ENCODE assay signal across 30 cellular contexts in the genomic region with DNA sequence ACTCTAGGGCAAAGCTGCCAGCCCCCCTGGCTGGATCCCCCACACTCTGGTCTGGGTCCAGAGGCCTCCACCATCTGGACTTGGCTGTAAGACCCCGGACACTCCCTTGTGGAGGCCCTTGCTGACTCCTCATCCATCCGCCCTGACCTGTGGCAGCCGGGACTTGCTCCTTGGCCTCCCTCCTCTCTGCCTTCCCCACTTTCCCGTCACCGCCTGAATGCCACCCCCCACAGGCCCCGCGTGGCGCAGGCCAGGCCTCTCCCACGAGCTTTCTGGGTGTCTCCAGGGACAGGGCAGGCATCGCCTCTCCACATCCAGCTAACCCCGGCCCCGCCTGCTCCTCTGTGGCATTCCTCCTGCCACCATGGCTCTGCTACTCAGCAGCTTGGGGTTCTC. TPM values are rescaled to one million over a fixed set of nuclear protein-coding genes. Genes with fewer than 3 reads are reported as not detected.
DNase-seq lines count a peak whose midpoint lies in the region; ATAC-seq and TF ChIP-seq lines count a peak whose summit lies in the region.
"Had no signal": no experiment of that assay in that cellular context is flagged by ENCODE, and none has a peak within 500 bp of the region (broad histone marks: within the 10 kb centered on the region; RNA-seq: fewer than 3 reads in every experiment).

No MANE protein-coding gene starts in this region.

- H3K4me2 ChIP-seq in osteoblast (ENCODE audit: insufficient read depth, low read length), result no peak overlapping the region

- H3K4me3 ChIP-seq in gastroesophageal sphincter (no peak overlapping the region), osteoblast (ENCODE audit: insufficient read depth, low read length) (no peak overlapping the region), adrenal gland (no peak overlapping the region)
- H3K4me3 ChIP-seq: body of pancreas, esophagus squamous epithelium, left lung, SK-N-MC had no signal

- DNase-seq in left ventricle myocardium superior (peak; percentile 27), Right ventricle myocardium superior (no peak), osteoblast (ENCODE audit: insufficient read length, low spot score, missing footprints) (peak; percentile 94), adrenal gland (no peak)
- no peak for DNase-seq in stimulated activated naive CD4-positive, alpha-beta T cell (lab: John Stamatoyannopoulos, UW)
- DNase-seq: ACHN; activated CD4-positive, alpha-beta T cell treated with anti-CD3 and anti-CD28 coated beads, Interleukin-2, amount 50 U/mL, for 48 hours; activated CD4-positive, CD25-positive, alpha-beta regulatory T cell treated with anti-CD3 and anti-CD28 coated beads, Interleukin-2, amount 50 U/mL, for 72 hours; activated T-cell treated with anti-CD3 and anti-CD28 coated beads, Interleukin-2, amount 50 U/mL, for 72 hours; BE2C; cerebellar nuclear complex; DMS 273 treated with DMSO at 0.1 percent for 48 hours; EL; esophagus squamous epithelium; foreskin melanocyte; GOT3; KBM-7; midbrain; NCI-H1105; NCI-H187 treated with DMSO at 0.1 percent for 48 hours; NCI-H510A treated with DMSO at 0.1 percent for 48 hours; RPMI8226; T-helper 2 cell had no signal

- no peak for TF ChIP-seq EP300 in gastroesophageal sphincter (IDR thresholded peaks at IDR 0.05)

- H3K27ac ChIP-seq in gastroesophageal sphincter, result peak overlapping the region in 3 of 4 donors; percentile 32 to 50 (median 45)
- no peak overlapping the region for H3K27ac ChIP-seq in osteoblast (ENCODE audit: low read depth, low read length)
- no peak overlapping the region for H3K27ac ChIP-seq in adrenal gland
- H3K27ac ChIP-seq: left lung, SK-N-MC had no signal

- TF ChIP-seq POLR2A in gastroesophageal sphincter (IDR thresholded peaks at IDR 0.05) (no peak), adrenal gland (IDR thresholded peaks at IDR 0.05) (no peak)

- intact Hi-C loops in left ventricle myocardium superior (cut with micrococcal nuclease), result no loop called here
- intact Hi-C loops in Right ventricle myocardium superior (cut with DNase I), result no loop called here
- intact Hi-C loops in adrenal gland (cut with DNase I), result no loop called here

- TF ChIP-seq CTCF in gastroesophageal sphincter (IDR thresholded peaks at IDR 0.05) (no peak), osteoblast (IDR thresholded peaks at IDR 0.05; ENCODE audit: extremely low read depth, low read depth, low read length) (no peak), adrenal gland (IDR thresholded peaks at IDR 0.05) (no peak)

- no peak for ATAC-seq in left ventricle myocardium superior
- ATAC-seq in Right ventricle myocardium superior (ENCODE audit: poor library complexity), result no peak
- ATAC-seq in gastroesophageal sphincter, result no peak
- no peak for ATAC-seq in GM21447 (IDR thresholded peaks at IDR 0.05; ENCODE audit: unreplicated experiment)
- ATAC-seq: activated T-cell treated with anti-CD3 and anti-CD28 coated beads, Interleukin-2, amount 50 U/mL, for 72 hours; body of pancreas; left lung; naive thymus-derived CD4-positive, alpha-beta T cell; stimulated activated memory B cell treated with anti-CD40 and anti-IgM and Interleukin-4, amounts not matched to agents 10 μg/mL and 1 μg/mL and 100 μg/mL, for 72 hours had no signal

- no peak overlapping the region for H2AFZ ChIP-seq in osteoblast (ENCODE audit: low read length)

- H3K27me3 ChIP-seq in gastroesophageal sphincter, result peaks cover 13% of the 10 kb centered on the region
- no peaks in the 10 kb centered on the region for H3K27me3 ChIP-seq in osteoblast (ENCODE audit: insufficient read depth, low read length)
- peaks cover 5% of the 10 kb centered on the region for H3K27me3 ChIP-seq in adrenal gland
- H3K27me3 ChIP-seq: BE2C, body of pancreas, left lung had no signal

- H3K36me3 ChIP-seq in gastroesophageal sphincter (peaks cover 0 to 4% of the 10 kb centered on the region in 2 donors), osteoblast (ENCODE audit: insufficient read depth, low read length) (no peaks in the 10 kb centered on the region), adrenal gland (replicated peaks in 1 of 2) (no peaks in the 10 kb centered on the region)
- H3K36me3 ChIP-seq: BE2C had no signal

- WGBS in gastroesophageal sphincter (ENCODE audit: low coverage in 1 of 2), 2 donors, result 60 to 80% methylated on average over 1 to 2 of the region's 12 CpGs
- WGBS in adrenal gland, 4 donors, result 66 to 77% (median 71%) methylated on average over 12 of the region's 12 CpGs

- H3K4me1 ChIP-seq in gastroesophageal sphincter (no peaks in the 10 kb centered on the region), osteoblast (ENCODE audit: insufficient read depth, low read length) (no peaks in the 10 kb centered on the region), adrenal gland (replicated peaks in 1 of 2) (no peaks in the 10 kb centered on the region)
- H3K4me1 ChIP-seq: BE2C, body of pancreas, left lung had no signal

- no peaks in the 10 kb centered on the region for H4K20me1 ChIP-seq in osteoblast (ENCODE audit: insufficient read depth, low read length)

- H3K9me3 ChIP-seq in gastroesophageal sphincter, result no peaks in the 10 kb centered on the region
- H3K9me3 ChIP-seq in osteoblast (ENCODE audit: low read depth, low read length), result no peaks in the 10 kb centered on the region
- H3K9me3 ChIP-seq in adrenal gland (replicated peaks in 1 of 3), result no peaks in the 10 kb centered on the region
- H3K9me3 ChIP-seq: BE2C, body of pancreas, esophagus squamous epithelium, left lung had no signal

- H3K79me2 ChIP-seq in osteoblast (ENCODE audit: insufficient read depth, low read length), result no peaks in the 10 kb centered on the region

RNA-seq across cellular contexts. Expression of gene JAG2, which starts 14.1 kb away (rescaled TPM):
- total RNA-seq in left ventricle myocardium superior, result 33.6 TPM
- total RNA-seq in Right ventricle myocardium superior, result 28.6 TPM
- total RNA-seq in gastroesophageal sphincter, result 10 to 100 TPM in 3 of 4 donors, 1 to 10 TPM in 1; 3.7 to 18.8 (median 14.5) TPM
- total RNA-seq in osteoblast, result 1.8 and 3.3 TPM in 2 replicates
- total RNA-seq in adrenal gland, result 1 to 10 TPM; 1.8 to 5.7 (median 4.0) TPM
- polyA plus RNA-seq in adrenal gland, result 10 to 100 TPM in 2 of 3 donors, under 1 TPM in 1; 0.93 to 16.2 (median 12.7) TPM

RNA-seq across cellular contexts. Expression of gene NUDT14, which starts 26.6 kb away (rescaled TPM):
- total RNA-seq in left ventricle myocardium superior (34.7 TPM), Right ventricle myocardium superior (32.2 TPM), gastroesophageal sphincter (1 to 10 TPM; 3.4 to 8.4 (median 4.6) TPM), osteoblast (13.6 and 15.9 TPM in 2 replicates), adrenal gland (10 to 100 TPM; 25.6 to 55.8 (median 36.6) TPM)
- 10 to 100 TPM in 2 of 3 donors, 1 to 10 TPM in 1; 4.1 to 49.1 (median 48.0) TPM for polyA plus RNA-seq in adrenal gland

Comparison
In these comparisons a context has a peak if more than half of its experiments do, and no peak if none do; other contexts are left out.
1. DNase-seq: peak in left ventricle myocardium superior (single experiment) and osteoblast (single experiment); none in Right ventricle myocardium superior (single experiment), stimulated activated naive CD4-positive, alpha-beta T cell (0 of 6) and adrenal gland (0 of 7).
2. H3K27ac ChIP-seq: peak in gastroesophageal sphincter (3 of 4); none in osteoblast (single experiment) and adrenal gland (0 of 5).